11 cellular contexts compared by ENCODE assay signal in genomic region chr1:32361308-32361673, GRCh38. TPM values are rescaled to one million over a fixed set of nuclear protein-coding genes. Genes with fewer than 3 reads are reported as not detected.
A peak's percentile ranks its signal among the peaks of the same experiment; 100 is the strongest.
DNase-seq lines count a peak whose midpoint lies in the region; ATAC-seq, FAIRE-seq and TF ChIP-seq lines count a peak whose summit lies in the region.
"Had no signal": no experiment of that assay in that cellular context is flagged by ENCODE, and none has a peak within 500 bp of the region (broad histone marks: within the 10 kb centered on the region; RNA-seq: fewer than 3 reads in every experiment).

No MANE protein-coding gene starts in this region.

- H3K36me3 ChIP-seq in CD8-positive, alpha-beta T cell (ENCODE audit: insufficient read depth, low read length) = peaks cover 5% of the 10 kb centered on the region
- peaks cover 2 to 27% of the 10 kb centered on the region in 2 experiments for H3K36me3 ChIP-seq in HepG2 (replicated peaks in 1 of 2; ENCODE audit: control insufficient read depth in 1 of 2, insufficient read depth in 2 of 2, low read length in 2 of 2)
- peaks cover 0 to 47% (median 24%) of the 10 kb centered on the region in 6 donors for H3K36me3 ChIP-seq in spleen

- peak overlapping the region; percentile 46 for H3K27ac Mint-ChIP-seq in CD8-positive, alpha-beta T cell

- H4K20me1 ChIP-seq in HepG2 (ENCODE audit: insufficient read depth, low read length) = no peaks in the 10 kb centered on the region

- peak overlapping the region; percentile 82 for H3K4me3 Mint-ChIP-seq in CD8-positive, alpha-beta T cell

- H2AFZ ChIP-seq in HepG2 (ENCODE audit: low read length) = no peak overlapping the region

- peaks cover 21% of the 10 kb centered on the region for H3K4me1 ChIP-seq in CD8-positive, alpha-beta T cell (ENCODE audit: insufficient read depth, low read length)
- H3K4me1 ChIP-seq in HepG2 (ENCODE audit: insufficient read depth, low read length) = peaks cover 26% of the 10 kb centered on the region
- peaks cover 8 to 40% (median 30%) of the 10 kb centered on the region in 6 donors for H3K4me1 ChIP-seq in spleen

- no peak overlapping the region for H3K9ac ChIP-seq in HepG2 (ENCODE audit: insufficient read depth, low read depth, low read length)

- no peak overlapping the region for H3K4me3 ChIP-seq in CD8-positive, alpha-beta T cell (ENCODE audit: low read depth, low read length)
- H3K4me3 ChIP-seq in HepG2 (replicated peaks in 1 of 3; ENCODE audit: insufficient read depth in 1 of 3, low read depth in 2 of 3, low read length in 3 of 3) (no peak overlapping the region), spleen (peak overlapping the region in 6 of 8 donors; percentile 19 to 61 (median 36))

- no peaks in the 10 kb centered on the region for H3K27me3 ChIP-seq in CD8-positive, alpha-beta T cell (ENCODE audit: insufficient read depth, low read length)
- H3K27me3 ChIP-seq in HepG2 (ENCODE audit: control insufficient read depth in 1 of 2, insufficient read depth in 2 of 2, low read length in 2 of 2) (no peaks in the 10 kb centered on the region), spleen (replicated peaks in 1 of 7) (peaks cover 0 to 17% (median 0%) of the 10 kb centered on the region in 7 donors)
- H3K27me3 ChIP-seq: SJSA1 had no signal

- peaks cover 22% of the 10 kb centered on the region for H3K4me1 Mint-ChIP-seq in CD8-positive, alpha-beta T cell (ENCODE audit: low read depth)

- TF ChIP-seq EP300 in HepG2 (IDR thresholded peaks at IDR 0.05; ENCODE audit: low read depth in 2 of 2, low read length in 2 of 2) (no peak), HepG2 (CRISPR knock-in tag; IDR thresholded peaks at IDR 0.05; ENCODE audit: borderline replicate concordance) (no peak)

- no peaks in the 10 kb centered on the region for H3K27me3 Mint-ChIP-seq in CD8-positive, alpha-beta T cell (ENCODE audit: low read depth)

- CTCF ChIA-PET in CD8-positive, alpha-beta T cell (lab: Charles Lee) = no interaction called here
- CTCF ChIA-PET in HepG2 (lab: Yijun Ruan, JAX; ENCODE audit: low intra/inter-chr PET ratio, low total read pairs) = no interaction called here

- no peak overlapping the region for H3K27ac ChIP-seq in CD8-positive, alpha-beta T cell (ENCODE audit: low read depth, low read length)
- H3K27ac ChIP-seq in angular gyrus (ENCODE audit: low read depth, low read length) = peak overlapping the region; percentile 19
- no peak overlapping the region for H3K27ac ChIP-seq in HepG2 (ENCODE audit: extremely low read length, insufficient read depth, low read length)
- H3K27ac ChIP-seq in spleen = peak overlapping the region in 3 of 8 donors; percentile 48 to 59 (median 50)
- H3K27ac ChIP-seq: SJSA1 had no signal

- no TSS peak for BruUV-seq in HepG2 (replicated peaks; lab: Mats Ljungman, UMichigan)

- POLR2A ChIA-PET in CD8-positive, alpha-beta T cell (lab: Charles Lee) = interaction anchor here (1.9 kb wide), 1 partner anchor 26 kb away, joined by 14 read pairs; the partner anchor contains the start of gene MARCKSL1
- POLR2A ChIA-PET in HepG2 (lab: Yijun Ruan, JAX) = interaction anchor here (1.3 kb wide), 1 partner anchor 10 kb away, joined by 5 read pairs; no protein-coding TSS in a partner anchor

- TF ChIP-seq CTCF in CD8-positive, alpha-beta T cell (IDR thresholded peaks at IDR 0.05) = no peak
- TF ChIP-seq CTCF in HepG2 (CRISPR knock-in tag; IDR thresholded peaks at IDR 0.05) (no peak), spleen (IDR thresholded peaks at IDR 0.05 in 8 of 11, conservative IDR thresholded peaks at IDR 0.05 in 3 of 11) (no peak)

- ATAC-seq in CD8-positive, alpha-beta T cell = no peak
- ATAC-seq in HepG2 (no peak), HG02884 (IDR thresholded peaks at IDR 0.05; ENCODE audit: unreplicated experiment) (no peak), GM19467 (IDR thresholded peaks at IDR 0.05; ENCODE audit: unreplicated experiment) (no peak)

- no peak for FAIRE-seq in HepG2 (lab: Jason Lieb, UNC)

- intact Hi-C loops in CD8-positive, alpha-beta T cell (cut with DNase I, micrococcal nuclease) = no loop called here
- intact Hi-C loops in HepG2 (cut with micrococcal nuclease; ENCODE audit: unreplicated experiment) = no loop called here
- intact Hi-C loops in spleen (cut with DNase I; ENCODE audit: low total_unique reads) = no loop called here

- no peaks in the 10 kb centered on the region for H3K9me3 ChIP-seq in CD8-positive, alpha-beta T cell (ENCODE audit: low read length)
- H3K9me3 ChIP-seq in HepG2 (ENCODE audit: low read length) (no peaks in the 10 kb centered on the region), spleen (no peaks in the 10 kb centered on the region)
- H3K9me3 ChIP-seq: SJSA1 had no signal

- no peaks in the 10 kb centered on the region for H3K79me2 ChIP-seq in HepG2 (ENCODE audit: insufficient read depth, low read length)

- no peak overlapping the region for H3K4me2 ChIP-seq in HepG2 (ENCODE audit: low read depth, low read length)

- in situ Hi-C loops in HepG2 (cut with HindIII; ENCODE audit: extremely low pct_ligation_motif_present, low pct_unique_long_range_greater_than_20kb) = no loop called here

- 96% methylated on average over 35 of the region's 35 CpGs for WGBS in HepG2 (ENCODE audit: low lambda C conversion rate)
- WGBS in spleen, 5 donors = 67 to 90% (median 70%) methylated on average over 12 to 35 of the region's 35 CpGs

- no peak for TF ChIP-seq RAD21 in HepG2 (CRISPR knock-in tag; IDR thresholded peaks at IDR 0.05)

- no peaks in the 10 kb centered on the region for H3K9me3 Mint-ChIP-seq in CD8-positive, alpha-beta T cell

- no peak for DNase-seq in CD8-positive, alpha-beta T cell
- DNase-seq in HepG2 (ENCODE audit: low spot score) (no peak), spleen (no peak), DMS114 treated with DMSO at 0.1 percent for 48 hours (lab: John Stamatoyannopoulos, UW; ENCODE audit: unreplicated experiment) (no peak), GM19238 (ENCODE audit: insufficient read length, low spot score) (no peak)
- DNase-seq: activated T-cell treated with anti-CD3 and anti-CD28 coated beads for 4 hours had no signal

- peaks cover 28% of the 10 kb centered on the region for H3K36me3 Mint-ChIP-seq in CD8-positive, alpha-beta T cell

- TF ChIP-seq POLR2A in HepG2 (IDR thresholded peaks at IDR 0.05; ENCODE audit: insufficient read depth in 1 of 2, low read depth in 2 of 2, low read length in 2 of 2) (no peak), spleen (IDR thresholded peaks at IDR 0.05) (no peak)

RNA-seq across cellular contexts. Expression of gene FAM229A, which starts 1.0 kb away (rescaled TPM):
- total RNA-seq in CD8-positive, alpha-beta T cell = 10 to 100 TPM; 29.9 to 36.0 TPM
- 0.31 and 3.2 TPM in 2 replicates for total RNA-seq in HepG2 (2016; rRNA removed; fragmentation: Illumina TruSeq; extraction: Trizol)
- total RNA-seq in HepG2 (2016; cell fraction: cytosol; rRNA removed; fragmentation: Illumina TruSeq; extraction: Trizol; ENCODE audit: low read depth) = 0.71 TPM in 1 of 2 replicates, not detected in the other
- 0.46 and 3.1 TPM in 2 replicates for total RNA-seq in HepG2 (2016; cell fraction: insoluble cytoplasmic fraction; rRNA removed; fragmentation: Illumina TruSeq; extraction: Trizol)
- total RNA-seq in HepG2 (2016; cell fraction: membrane; rRNA removed; fragmentation: Illumina TruSeq; extraction: Trizol) = 0.12 and 0.65 TPM in 2 replicates
- 3.2 and 5.0 TPM in 2 replicates for total RNA-seq in HepG2 (2016; cell fraction: nucleus; rRNA removed; fragmentation: Illumina TruSeq; extraction: Trizol)
- polyA plus RNA-seq in HepG2 (2011; rRNA removed) = 17.6 and 21.8 TPM in 2 replicates
- 2.4 and 5.1 TPM in 2 replicates for polyA plus RNA-seq in HepG2 (2011; cell fraction: cytosol; rRNA removed)
- polyA plus RNA-seq in HepG2 (2011; cell fraction: nucleus; rRNA removed) = 142 and 179 TPM in 2 replicates
- 7.7 and 16.0 TPM in 2 replicates for polyA plus RNA-seq in HepG2 (2012)
- polyA plus RNA-seq in HepG2 (2016; cell fraction: cytosol; fragmentation: Illumina TruSeq; extraction: Trizol; ENCODE audit: low read depth) = 0.22 and 0.24 TPM in 2 replicates
- polyA plus RNA-seq in HepG2 (2016; cell fraction: insoluble cytoplasmic fraction; fragmentation: Illumina TruSeq; extraction: Trizol; ENCODE audit: low read depth) = 0.81 and 0.98 TPM in 2 replicates
- 0.13 and 0.55 TPM in 2 replicates for polyA plus RNA-seq in HepG2 (2016; cell fraction: membrane; fragmentation: Illumina TruSeq; extraction: Trizol; ENCODE audit: low read depth)
- 26.3 and 28.4 TPM in 2 replicates for polyA plus RNA-seq in HepG2 (2016; cell fraction: nucleus; fragmentation: Illumina TruSeq; extraction: Trizol; ENCODE audit: insufficient read depth, low read depth)
- polyA minus RNA-seq in HepG2 (2011; rRNA and poly(A)+ RNA removed; ENCODE audit: low replicate concordance) = 6.1 and 8.3 TPM in 2 replicates
- 1.3 and 1.8 TPM in 2 replicates for polyA minus RNA-seq in HepG2 (2011; cell fraction: cytosol; rRNA and poly(A)+ RNA removed)
- 16.6 and 17.9 TPM in 2 replicates for polyA minus RNA-seq in HepG2 (2011; cell fraction: nucleus; rRNA and poly(A)+ RNA removed)
- total RNA-seq in spleen = 10 to 100 TPM; 10.5 to 23.5 (median 13.8) TPM
- 10 to 100 TPM; 10.8 to 27.6 (median 26.5) TPM for polyA plus RNA-seq in spleen

RNA-seq across cellular contexts. Expression of gene TSSK3, which starts 1.0 kb away (rescaled TPM):
- under 1 TPM; 0.22 to 0.42 TPM for total RNA-seq in CD8-positive, alpha-beta T cell
- total RNA-seq in HepG2 (2016; rRNA removed; fragmentation: Illumina TruSeq; extraction: Trizol) (0.62 and 1.0 TPM in 2 replicates), spleen (1 to 10 TPM in 6 of 7 donors, under 1 TPM in 1; 0.60 to 6.6 (median 3.9) TPM)
- total RNA-seq in HepG2 (2016; cell fraction: cytosol; rRNA removed; fragmentation: Illumina TruSeq; extraction: Trizol; ENCODE audit: low read depth) = not detected in 2 replicates
- 2.0 TPM in 1 of 2 replicates, not detected in the other for total RNA-seq in HepG2 (2016; cell fraction: insoluble cytoplasmic fraction; rRNA removed; fragmentation: Illumina TruSeq; extraction: Trizol)
- total RNA-seq in HepG2 (2016; cell fraction: membrane; rRNA removed; fragmentation: Illumina TruSeq; extraction: Trizol) = 0.53 TPM in 1 of 2 replicates, not detected in the other
- total RNA-seq in HepG2 (2016; cell fraction: nucleus; rRNA removed; fragmentation: Illumina TruSeq; extraction: Trizol) = 0.85 and 3.2 TPM in 2 replicates
- polyA plus RNA-seq in HepG2 (2011; rRNA removed) (1.1 and 2.0 TPM in 2 replicates), spleen (1 to 10 TPM in 1 of 3 donors, under 1 TPM in 2; 0.15 to 2.9 (median 0.27) TPM)
- 0.31 and 0.35 TPM in 2 replicates for polyA plus RNA-seq in HepG2 (2011; cell fraction: cytosol; rRNA removed)
- 5.2 and 6.5 TPM in 2 replicates for polyA plus RNA-seq in HepG2 (2011; cell fraction: nucleus; rRNA removed)
- 5.4 and 6.5 TPM in 2 replicates for polyA plus RNA-seq in HepG2 (2012)
- not detected in 2 replicates for polyA plus RNA-seq in HepG2 (2016; cell fraction: cytosol; fragmentation: Illumina TruSeq; extraction: Trizol; ENCODE audit: low read depth)
- 0.23 TPM in 1 of 2 replicates, not detected in the other for polyA plus RNA-seq in HepG2 (2016; cell fraction: insoluble cytoplasmic fraction; fragmentation: Illumina TruSeq; extraction: Trizol; ENCODE audit: low read depth)
- 0.43 TPM in 1 of 2 replicates, not detected in the other for polyA plus RNA-seq in HepG2 (2016; cell fraction: membrane; fragmentation: Illumina TruSeq; extraction: Trizol; ENCODE audit: low read depth)
- polyA plus RNA-seq in HepG2 (2016; cell fraction: nucleus; fragmentation: Illumina TruSeq; extraction: Trizol; ENCODE audit: insufficient read depth, low read depth) = 3.9 TPM in 2 replicates
- 1.1 and 2.7 TPM in 2 replicates for polyA minus RNA-seq in HepG2 (2011; rRNA and poly(A)+ RNA removed; ENCODE audit: low replicate concordance)
- polyA minus RNA-seq in HepG2 (2011; cell fraction: cytosol; rRNA and poly(A)+ RNA removed) = not detected in 2 replicates
- polyA minus RNA-seq in HepG2 (2011; cell fraction: nucleus; rRNA and poly(A)+ RNA removed) = 2.3 and 3.6 TPM in 2 replicates
- total RNA-seq: mononuclear cell, SJSA1 had no signal

RNA-seq across cellular contexts. Expression of gene MARCKSL1, which starts 25.3 kb away (rescaled TPM):
- total RNA-seq in CD8-positive, alpha-beta T cell = 10 to 100 TPM; 30.5 to 30.7 TPM
- total RNA-seq in HepG2 (2016; rRNA removed; fragmentation: Illumina TruSeq; extraction: Trizol) = 81.9 and 85.1 TPM in 2 replicates
- 39.3 and 48.2 TPM in 2 replicates for total RNA-seq in HepG2 (2016; cell fraction: cytosol; rRNA removed; fragmentation: Illumina TruSeq; extraction: Trizol; ENCODE audit: low read depth)
- 79.9 and 80.4 TPM in 2 replicates for total RNA-seq in HepG2 (2016; cell fraction: insoluble cytoplasmic fraction; rRNA removed; fragmentation: Illumina TruSeq; extraction: Trizol)
- 99.4 and 121 TPM in 2 replicates for total RNA-seq in HepG2 (2016; cell fraction: membrane; rRNA removed; fragmentation: Illumina TruSeq; extraction: Trizol)
- 41.2 and 48.0 TPM in 2 replicates for total RNA-seq in HepG2 (2016; cell fraction: nucleus; rRNA removed; fragmentation: Illumina TruSeq; extraction: Trizol)
- 134 and 155 TPM in 2 replicates for polyA plus RNA-seq in HepG2 (2011; rRNA removed)
- 175 and 198 TPM in 2 replicates for polyA plus RNA-seq in HepG2 (2011; cell fraction: cytosol; rRNA removed)
- 42.9 and 54.2 TPM in 2 replicates for polyA plus RNA-seq in HepG2 (2011; cell fraction: nucleus; rRNA removed)
- polyA plus RNA-seq in HepG2 (2012) = 93.4 and 110 TPM in 2 replicates
- polyA plus RNA-seq in HepG2 (2016; cell fraction: cytosol; fragmentation: Illumina TruSeq; extraction: Trizol; ENCODE audit: low read depth) = 130 and 155 TPM in 2 replicates
- 249 and 301 TPM in 2 replicates for polyA plus RNA-seq in HepG2 (2016; cell fraction: insoluble cytoplasmic fraction; fragmentation: Illumina TruSeq; extraction: Trizol; ENCODE audit: low read depth)
- 253 and 267 TPM in 2 replicates for polyA plus RNA-seq in HepG2 (2016; cell fraction: membrane; fragmentation: Illumina TruSeq; extraction: Trizol; ENCODE audit: low read depth)
- polyA plus RNA-seq in HepG2 (2016; cell fraction: nucleus; fragmentation: Illumina TruSeq; extraction: Trizol; ENCODE audit: insufficient read depth, low read depth) = 142 and 146 TPM in 2 replicates
- 31.7 and 183 TPM in 2 replicates for polyA minus RNA-seq in HepG2 (2011; rRNA and poly(A)+ RNA removed; ENCODE audit: low replicate concordance)
- 56.3 and 59.3 TPM in 2 replicates for polyA minus RNA-seq in HepG2 (2011; cell fraction: cytosol; rRNA and poly(A)+ RNA removed)
- 34.6 and 44.4 TPM in 2 replicates for polyA minus RNA-seq in HepG2 (2011; cell fraction: nucleus; rRNA and poly(A)+ RNA removed)
- total RNA-seq in spleen = 10 to 100 TPM; 25.7 to 73.8 (median 60.0) TPM
- 100 to 1,000 TPM in 1 of 3 donors, 10 to 100 TPM in 2; 73.5 to 120 (median 88.8) TPM for polyA plus RNA-seq in spleen

RNA-seq across cellular contexts. Expression of gene BSDC1, which starts 33.0 kb away (rescaled TPM):
- 100 to 1,000 TPM; 189 to 201 TPM for total RNA-seq in CD8-positive, alpha-beta T cell
- 33.2 and 40.3 TPM in 2 replicates for total RNA-seq in HepG2 (2016; rRNA removed; fragmentation: Illumina TruSeq; extraction: Trizol)
- total RNA-seq in HepG2 (2016; cell fraction: cytosol; rRNA removed; fragmentation: Illumina TruSeq; extraction: Trizol; ENCODE audit: low read depth) = 10.7 and 10.9 TPM in 2 replicates
- 35.8 and 41.1 TPM in 2 replicates for total RNA-seq in HepG2 (2016; cell fraction: insoluble cytoplasmic fraction; rRNA removed; fragmentation: Illumina TruSeq; extraction: Trizol)
- total RNA-seq in HepG2 (2016; cell fraction: membrane; rRNA removed; fragmentation: Illumina TruSeq; extraction: Trizol) = 15.7 and 16.3 TPM in 2 replicates
- 35.4 and 45.5 TPM in 2 replicates for total RNA-seq in HepG2 (2016; cell fraction: nucleus; rRNA removed; fragmentation: Illumina TruSeq; extraction: Trizol)
- polyA plus RNA-seq in HepG2 (2011; rRNA removed) = 64.2 and 81.8 TPM in 2 replicates
- 39.7 and 41.1 TPM in 2 replicates for polyA plus RNA-seq in HepG2 (2011; cell fraction: cytosol; rRNA removed)
- 145 and 160 TPM in 2 replicates for polyA plus RNA-seq in HepG2 (2011; cell fraction: nucleus; rRNA removed)
- 41.1 and 50.3 TPM in 2 replicates for polyA plus RNA-seq in HepG2 (2012)
- polyA plus RNA-seq in HepG2 (2016; cell fraction: cytosol; fragmentation: Illumina TruSeq; extraction: Trizol; ENCODE audit: low read depth) = 2.1 and 2.8 TPM in 2 replicates
- 28.1 and 29.2 TPM in 2 replicates for polyA plus RNA-seq in HepG2 (2016; cell fraction: insoluble cytoplasmic fraction; fragmentation: Illumina TruSeq; extraction: Trizol; ENCODE audit: low read depth)
- polyA plus RNA-seq in HepG2 (2016; cell fraction: membrane; fragmentation: Illumina TruSeq; extraction: Trizol; ENCODE audit: low read depth) = 5.8 and 6.2 TPM in 2 replicates
- 54.5 and 62.2 TPM in 2 replicates for polyA plus RNA-seq in HepG2 (2016; cell fraction: nucleus; fragmentation: Illumina TruSeq; extraction: Trizol; ENCODE audit: insufficient read depth, low read depth)
- polyA minus RNA-seq in HepG2 (2011; rRNA and poly(A)+ RNA removed; ENCODE audit: low replicate concordance) = 42.3 and 46.5 TPM in 2 replicates
- polyA minus RNA-seq in HepG2 (2011; cell fraction: cytosol; rRNA and poly(A)+ RNA removed) = 22.8 and 24.4 TPM in 2 replicates
- 68.5 and 83.3 TPM in 2 replicates for polyA minus RNA-seq in HepG2 (2011; cell fraction: nucleus; rRNA and poly(A)+ RNA removed)
- 10 to 100 TPM; 65.3 to 95.8 (median 77.0) TPM for total RNA-seq in spleen
- 10 to 100 TPM; 18.4 to 39.5 (median 20.1) TPM for polyA plus RNA-seq in spleen

Comparison
In these comparisons a context has a peak if more than half of its experiments do, and no peak if none do; other contexts are left out.
1. H3K4me3 ChIP-seq: peak in spleen (6 of 8); none in CD8-positive, alpha-beta T cell (single experiment) and HepG2 (0 of 3).